In genomic region chr1:17120483-17120882, GRCh38 we compare ENCODE assay signal across 20 cellular contexts. TPM values are rescaled to one million over a fixed set of nuclear protein-coding genes. Genes with fewer than 3 reads are reported as not detected.
DNase-seq lines count a peak whose midpoint lies in the region; ATAC-seq and TF ChIP-seq lines count a peak whose summit lies in the region.
"Had no signal": no experiment of that assay in that cellular context is flagged by ENCODE, and none has a peak within 500 bp of the region (broad histone marks: within the 10 kb centered on the region; RNA-seq: fewer than 3 reads in every experiment).

No MANE protein-coding gene starts in this region.

- H2AFZ ChIP-seq in neuronal stem cell (ENCODE audit: low read length), result no peak overlapping the region

- H2BK5ac ChIP-seq in neuronal stem cell (ENCODE audit: low read length), result no peak overlapping the region

- no peak overlapping the region for H3K4me2 ChIP-seq in neuronal stem cell (ENCODE audit: insufficient read depth, low read length, poor library complexity, severe bottlenecking)
- H3K4me2 ChIP-seq: KMS-11 had no signal

- H3K9me3 Mint-ChIP-seq in CD14-positive monocyte (peaks cover 0 to 2% (median 0%) of the 10 kb centered on the region in 7 donors), activated B cell treated with CpG ODN at 0.5 μM for 24 hours (no peaks in the 10 kb centered on the region)
- H3K9me3 Mint-ChIP-seq: IgD-negative memory B cell had no signal

- H3K36me3 Mint-ChIP-seq in CD14-positive monocyte (peaks cover 10% of the 10 kb centered on the region in 2 donors), activated B cell treated with CpG ODN at 0.5 μM for 24 hours (ENCODE audit: low read depth) (no peaks in the 10 kb centered on the region)
- H3K36me3 Mint-ChIP-seq: IgD-negative memory B cell had no signal

- H3K27me3 Mint-ChIP-seq in CD14-positive monocyte (ENCODE audit: low read depth in 3 of 3) (peaks cover 2 to 8% (median 5%) of the 10 kb centered on the region in 3 donors), activated B cell treated with CpG ODN at 0.5 μM for 24 hours (peaks cover 12% of the 10 kb centered on the region)

- no peak overlapping the region for H4K8ac ChIP-seq in neuronal stem cell (ENCODE audit: low read depth, low read length)

- H3K9ac ChIP-seq in neuronal stem cell (ENCODE audit: low read depth, low read length, poor library complexity), result no peak overlapping the region
- H3K9ac ChIP-seq: KMS-11 had no signal

- peak overlapping the region; percentile 8 for H2BK15ac ChIP-seq in neuronal stem cell (ENCODE audit: low read length)

- H3K27ac ChIP-seq in neuronal stem cell (replicated peaks; ENCODE audit: low read length), result no peak overlapping the region
- peak overlapping the region; percentile 95 for H3K27ac ChIP-seq in substantia nigra (ENCODE audit: low read depth, low read length, poor library complexity, severe bottlenecking)
- no peak overlapping the region for H3K27ac ChIP-seq in testis
- H3K27ac ChIP-seq: KMS-11 had no signal

- peak overlapping the region; percentile 65 for H2AK5ac ChIP-seq in neuronal stem cell (ENCODE audit: low read depth, low read length)

- H4K91ac ChIP-seq in neuronal stem cell (ENCODE audit: low read depth, low read length, poor library complexity), result no peak overlapping the region

- DNase-seq in CD14-positive monocyte (ENCODE audit: low spot score) (no peak), activated B cell treated with CpG ODN at 0.5 μM for 24 hours (no peak), neuronal stem cell (ENCODE audit: low spot score) (no peak), substantia nigra (lab: John Stamatoyannopoulos, UW) (no peak), NCI-H526 (lab: John Stamatoyannopoulos, UW) (no peak), retina (no peak), testis (no peak)
- DNase-seq: Calu3, HCEC 1CT, NCI-H1092, NCI-H1417 treated with DMSO at 0.1 percent for 48 hours, NCI-H1694 treated with DMSO at 0.1 percent for 48 hours, NCI-H2081, NCI-H2227 treated with DMSO at 0.1 percent for 48 hours, NCI-H69 had no signal

- H3K23ac ChIP-seq in neuronal stem cell (ENCODE audit: low read depth, low read length, poor library complexity), result no peak overlapping the region

- peak overlapping the region in 4 of 7 donors; percentile 30 to 93 (median 73) for H3K27ac Mint-ChIP-seq in CD14-positive monocyte
- no peak overlapping the region for H3K27ac Mint-ChIP-seq in activated B cell treated with CpG ODN at 0.5 μM for 24 hours
- H3K27ac Mint-ChIP-seq: IgD-negative memory B cell had no signal

- H3K36me3 ChIP-seq in neuronal stem cell (replicated peaks in 1 of 2; ENCODE audit: control insufficient read depth in 2 of 2, insufficient read depth in 2 of 2, low read length in 2 of 2) (no peaks in the 10 kb centered on the region), testis (ENCODE audit: low read depth, missing control alignments) (no peaks in the 10 kb centered on the region)
- H3K36me3 ChIP-seq: Peyer's patch had no signal

- peaks cover 74% of the 10 kb centered on the region for H3K4me1 Mint-ChIP-seq in CD14-positive monocyte
- H3K4me1 Mint-ChIP-seq in activated B cell treated with CpG ODN at 0.5 μM for 24 hours, result peaks cover 34% of the 10 kb centered on the region

- CTCF ChIA-PET in activated B cell treated with CpG ODN at 0.5 μM for 24 hours (lab: Charles Lee), result no interaction called here

- H3K14ac ChIP-seq in neuronal stem cell (ENCODE audit: low read length), result peak overlapping the region; percentile 11

- no peaks in the 10 kb centered on the region for H3K79me1 ChIP-seq in neuronal stem cell (ENCODE audit: low read depth, low read length)

- H3K27me3 ChIP-seq in neuronal stem cell (ENCODE audit: control insufficient read depth in 3 of 3, insufficient read depth in 3 of 3, low read depth in 1 of 3, low read length in 3 of 3), result peaks cover 3 to 74% (median 31%) of the 10 kb centered on the region in 3 experiments
- no peaks in the 10 kb centered on the region for H3K27me3 ChIP-seq in testis

- H3K4me3 Mint-ChIP-seq in CD14-positive monocyte (no peak overlapping the region), activated B cell treated with CpG ODN at 0.5 μM for 24 hours (peak overlapping the region; percentile 77)

- no peak overlapping the region for H2BK12ac ChIP-seq in neuronal stem cell (ENCODE audit: low read length)

- no peak for ATAC-seq in activated B cell treated with CpG ODN at 0.5 μM for 24 hours (ENCODE audit: low read depth)
- ATAC-seq: SK-N-SH treated with all-trans-retinoic acid at 6 μM for 48 hours had no signal

- H3K18ac ChIP-seq in neuronal stem cell (ENCODE audit: low read length), result no peak overlapping the region

- intact Hi-C loops in CD14-positive monocyte (cut with micrococcal nuclease), result loop anchor here (5.0 to 10.0 kb wide), 3 partner anchors 63 to 284 kb away; no protein-coding TSS in a partner anchor
- intact Hi-C loops in activated B cell treated with CpG ODN at 0.5 μM for 24 hours (cut with micrococcal nuclease), result loop anchor here (1.0 kb wide), 1 partner anchor 61 kb away; no protein-coding TSS in a partner anchor
- intact Hi-C loops in testis (cut with DNase I; ENCODE audit: low total_unique reads), result no loop called here

- no peak overlapping the region for H2BK120ac ChIP-seq in neuronal stem cell (ENCODE audit: low read depth, low read length)

- H3K9me3 ChIP-seq in neuronal stem cell (replicated peaks in 1 of 2; ENCODE audit: control insufficient read depth in 2 of 2, insufficient read depth in 1 of 2, low read depth in 1 of 2, low read length in 2 of 2) (no peaks in the 10 kb centered on the region), testis (no peaks in the 10 kb centered on the region)
- H3K9me3 ChIP-seq: Peyer's patch had no signal

- H3K4me3 ChIP-seq in neuronal stem cell (ENCODE audit: low read length in 2 of 2) (no peak overlapping the region), testis (no peak overlapping the region)
- H3K4me3 ChIP-seq: Peyer's patch had no signal

- POLR2A ChIA-PET in activated B cell treated with CpG ODN at 0.5 μM for 24 hours (lab: Charles Lee), result interaction anchor here (0.6 to 1.3 kb wide), 3 partner anchors 8 to 115 kb away, joined by 3 to 4 read pairs (median 4); no protein-coding TSS in a partner anchor

- no peak overlapping the region for H3K4ac ChIP-seq in neuronal stem cell (ENCODE audit: low read length)

- no CpG with 5 or more reads among the region's 5 CpGs for WGBS in neuronal stem cell (ENCODE audit: extremely low coverage in 2 of 2, insufficient read length in 2 of 2, insufficient replicate concordance in 1 of 2), 2 donors
- WGBS in testis, 2 donors, result 90 to 98% methylated on average over 5 of the region's 5 CpGs

- TF ChIP-seq POLR2A in testis (IDR thresholded peaks at IDR 0.05), result no peak

- peaks cover 0 to 10% of the 10 kb centered on the region in 2 donors for H3K4me1 ChIP-seq in neuronal stem cell (ENCODE audit: control insufficient read depth in 2 of 2, insufficient read depth in 1 of 2, low read depth in 1 of 2, low read length in 2 of 2)
- H3K4me1 ChIP-seq in testis, result peaks cover 7% of the 10 kb centered on the region

- no peak for TF ChIP-seq CTCF in CD14-positive monocyte (IDR thresholded peaks at IDR 0.05)
- no peak for TF ChIP-seq CTCF in activated B cell treated with CpG ODN at 0.5 μM for 24 hours (IDR thresholded peaks at IDR 0.05)
- TF ChIP-seq CTCF in testis (IDR thresholded peaks at IDR 0.05), result no peak

RNA-seq across cellular contexts. Expression of gene PADI2, which starts 1.2 kb away (rescaled TPM):
- 10 to 100 TPM; 18.6 to 61.7 TPM for polyA plus RNA-seq in CD14-positive monocyte
- 7.2 and 9.9 TPM in 2 replicates for total RNA-seq in activated B cell treated with CpG ODN at 0.5 μM for 24 hours
- 0.43 TPM for polyA plus RNA-seq in neuronal stem cell (2013, experiment 1 of 2)
- polyA plus RNA-seq in neuronal stem cell (2013, experiment 2 of 2), result 0.64 TPM
- total RNA-seq in testis, result 1 to 10 TPM in 1 of 2 donors, under 1 TPM in 1; 0.99 to 1.1 TPM
- 3.2 TPM for polyA plus RNA-seq in testis (ENCODE audit: insufficient read depth, low read depth, low replicate concordance)
- polyA plus RNA-seq: AG04450 had no signal
